14 cellular contexts compared by ENCODE assay signal in genomic region chr20:20181322-20181721, GRCh38.
A peak's percentile ranks its signal among the peaks of the same experiment; 100 is the strongest.
DNase-seq lines count a peak whose midpoint lies in the region; ATAC-seq and TF ChIP-seq lines count a peak whose summit lies in the region.
"Had no signal": no experiment of that assay in that cellular context is flagged by ENCODE, and none has a peak within 500 bp of the region (broad histone marks: within the 10 kb centered on the region; RNA-seq: fewer than 3 reads in every experiment).

No MANE protein-coding gene starts in this region.

- H3K27ac ChIP-seq in naive thymus-derived CD4-positive, alpha-beta T cell (ENCODE audit: low read depth, low read length) = no peak overlapping the region
- H3K27ac ChIP-seq: 22Rv1, BLaER1 had no signal

- no peak for ATAC-seq in T-cell (replicated peaks in 1 of 4)
- ATAC-seq in naive thymus-derived CD4-positive, alpha-beta T cell = peak; percentile 81
- ATAC-seq in activated CD4-positive, alpha-beta T cell treated with anti-CD3 and anti-CD28 coated beads for 36 hours = no peak

- no peak overlapping the region for H3K27ac Mint-ChIP-seq in T-cell
- no peak overlapping the region for H3K27ac Mint-ChIP-seq in naive thymus-derived CD4-positive, alpha-beta T cell
- H3K27ac Mint-ChIP-seq in activated CD4-positive, alpha-beta T cell treated with anti-CD3 and anti-CD28 coated beads for 36 hours = no peak overlapping the region
- H3K27ac Mint-ChIP-seq: H9 had no signal

- no peaks in the 10 kb centered on the region for H3K4me1 ChIP-seq in naive thymus-derived CD4-positive, alpha-beta T cell (ENCODE audit: control insufficient read depth in 2 of 2, insufficient read depth in 2 of 2, low read length in 2 of 2)
- H3K4me1 ChIP-seq: BLaER1 had no signal

- in situ Hi-C loops in GM13977 (cut with MboI; ENCODE audit: low pct_unique_long_range_greater_than_20kb, low sequenced_read_pairs, unreplicated experiment) = no loop called here

- intact Hi-C loops in naive thymus-derived CD4-positive, alpha-beta T cell (cut with micrococcal nuclease) = loop anchor here in 1 of 2 donors (10.0 kb wide), 1 partner anchor 383 kb away; no protein-coding TSS in a partner anchor
- intact Hi-C loops in activated CD4-positive, alpha-beta T cell treated with anti-CD3 and anti-CD28 coated beads for 36 hours (cut with DNase I, micrococcal nuclease) = loop anchor here in 1 of 2 experiments (10.0 kb wide), 1 partner anchor 383 kb away; no protein-coding TSS in a partner anchor

- no peaks in the 10 kb centered on the region for H3K27me3 ChIP-seq in naive thymus-derived CD4-positive, alpha-beta T cell (ENCODE audit: control insufficient read depth in 2 of 2, insufficient read depth in 2 of 2, low read length in 2 of 2)
- H3K27me3 ChIP-seq: BLaER1 had no signal

- TF ChIP-seq CTCF in GM13977 (IDR thresholded peaks at IDR 0.05; ENCODE audit: extremely low read depth, insufficient read depth, missing control alignments) = no peak

- no peaks in the 10 kb centered on the region for H3K9me3 ChIP-seq in naive thymus-derived CD4-positive, alpha-beta T cell (ENCODE audit: control insufficient read depth in 2 of 3, low read length in 3 of 3)

- no peak overlapping the region for H3K4me3 Mint-ChIP-seq in T-cell
- H3K4me3 Mint-ChIP-seq in naive thymus-derived CD4-positive, alpha-beta T cell = peak overlapping the region in 1 of 10 donors; percentile 47
- H3K4me3 Mint-ChIP-seq in activated CD4-positive, alpha-beta T cell treated with anti-CD3 and anti-CD28 coated beads for 36 hours = no peak overlapping the region
- H3K4me3 Mint-ChIP-seq: H9 had no signal

- no peaks in the 10 kb centered on the region for H3K4me1 Mint-ChIP-seq in T-cell
- H3K4me1 Mint-ChIP-seq in naive thymus-derived CD4-positive, alpha-beta T cell = peaks cover 0 to 2% (median 0%) of the 10 kb centered on the region in 7 donors
- H3K4me1 Mint-ChIP-seq in activated CD4-positive, alpha-beta T cell treated with anti-CD3 and anti-CD28 coated beads for 36 hours = no peaks in the 10 kb centered on the region

- POLR2A ChIA-PET in T-cell (lab: Charles Lee) = no interaction called here
- POLR2A ChIA-PET in naive thymus-derived CD4-positive, alpha-beta T cell (lab: Charles Lee) = no interaction called here
- POLR2A ChIA-PET in activated CD4-positive, alpha-beta T cell treated with anti-CD3 and anti-CD28 coated beads for 36 hours (lab: Charles Lee) = no interaction called here

- peaks cover 8 to 23% (median 15%) of the 10 kb centered on the region in 3 donors for H3K9me3 Mint-ChIP-seq in T-cell
- H3K9me3 Mint-ChIP-seq in naive thymus-derived CD4-positive, alpha-beta T cell = peaks cover 1 to 20% (median 5%) of the 10 kb centered on the region in 11 donors
- H3K9me3 Mint-ChIP-seq in activated CD4-positive, alpha-beta T cell treated with anti-CD3 and anti-CD28 coated beads for 36 hours (ENCODE audit: low read depth) = peaks cover 3% of the 10 kb centered on the region

- DNase-seq in NK-92 treated with Interleukin-12 subunit alpha and Interleukin-12 subunit beta, amount 100 ng/mL, for 24 hours (lab: John Stamatoyannopoulos, UW) = peak; percentile 12
- DNase-seq in NK-92 (lab: John Stamatoyannopoulos, UW; ENCODE audit: unreplicated experiment) = no peak
- DNase-seq in T-cell = peak in 18 of 34 experiments; percentile 2 to 47 (median 24)
- no peak for DNase-seq in naive thymus-derived CD4-positive, alpha-beta T cell
- peak; percentile 10 to 36 for DNase-seq in stimulated activated CD8-positive, alpha-beta memory T cell treated with anti-CD3 and anti-CD28 coated beads, Interleukin-7, amount 100 ng/mL, for 4 hours (ENCODE audit: low read depth in 2 of 2)
- DNase-seq in SIG-M5 (lab: John Stamatoyannopoulos, UW) = no peak
- DNase-seq in GM13977 (ENCODE audit: low spot score) = no peak
- no peak for DNase-seq in activated CD4-positive, alpha-beta T cell treated with anti-CD3 and anti-CD28 coated beads for 36 hours
- DNase-seq: AML-193, DMS79, GOT3, H9 had no signal

- peaks cover 8 to 21% of the 10 kb centered on the region in 2 donors for H3K27me3 Mint-ChIP-seq in T-cell
- H3K27me3 Mint-ChIP-seq in naive thymus-derived CD4-positive, alpha-beta T cell = peaks cover 0 to 28% (median 14%) of the 10 kb centered on the region in 5 donors
- peaks cover 8% of the 10 kb centered on the region for H3K27me3 Mint-ChIP-seq in activated CD4-positive, alpha-beta T cell treated with anti-CD3 and anti-CD28 coated beads for 36 hours

- H3K36me3 ChIP-seq in naive thymus-derived CD4-positive, alpha-beta T cell (ENCODE audit: control insufficient read depth in 2 of 3, insufficient read depth in 3 of 3, low read length in 3 of 3) = no peaks in the 10 kb centered on the region
- H3K36me3 ChIP-seq: BLaER1 had no signal

- H3K36me3 Mint-ChIP-seq in T-cell = no peaks in the 10 kb centered on the region
- H3K36me3 Mint-ChIP-seq in naive thymus-derived CD4-positive, alpha-beta T cell = no peaks in the 10 kb centered on the region
- H3K36me3 Mint-ChIP-seq in activated CD4-positive, alpha-beta T cell treated with anti-CD3 and anti-CD28 coated beads for 36 hours (ENCODE audit: low read depth) = no peaks in the 10 kb centered on the region

- CTCF ChIA-PET in T-cell (lab: Charles Lee) = no interaction called here
- CTCF ChIA-PET in naive thymus-derived CD4-positive, alpha-beta T cell (lab: Charles Lee) = no interaction called here
- CTCF ChIA-PET in activated CD4-positive, alpha-beta T cell treated with anti-CD3 and anti-CD28 coated beads for 36 hours (lab: Charles Lee) = interaction anchor here (1.0 kb wide), 1 partner anchor 189 kb away, joined by 3 read pairs; no protein-coding TSS in a partner anchor

- no peak overlapping the region for H3K4me3 ChIP-seq in naive thymus-derived CD4-positive, alpha-beta T cell (ENCODE audit: low read length)
- H3K4me3 ChIP-seq: BLaER1 had no signal

Comparison
In these comparisons a context has a peak if more than half of its experiments do, and no peak if none do; other contexts are left out.
1. DNase-seq: peak in NK-92 treated with Interleukin-12 subunit alpha and Interleukin-12 subunit beta, amount 100 ng/mL, for 24 hours (single experiment), T-cell (18 of 34) and stimulated activated CD8-positive, alpha-beta memory T cell treated with anti-CD3 and anti-CD28 coated beads, Interleukin-7, amount 100 ng/mL, for 4 hours (2 of 2); none in NK-92 (single experiment), naive thymus-derived CD4-positive, alpha-beta T cell (0 of 9), SIG-M5 (single experiment), GM13977 (single experiment) and activated CD4-positive, alpha-beta T cell treated with anti-CD3 and anti-CD28 coated beads for 36 hours (single experiment).